ENCODE assay signal across 6 cellular contexts in the genomic region with DNA sequence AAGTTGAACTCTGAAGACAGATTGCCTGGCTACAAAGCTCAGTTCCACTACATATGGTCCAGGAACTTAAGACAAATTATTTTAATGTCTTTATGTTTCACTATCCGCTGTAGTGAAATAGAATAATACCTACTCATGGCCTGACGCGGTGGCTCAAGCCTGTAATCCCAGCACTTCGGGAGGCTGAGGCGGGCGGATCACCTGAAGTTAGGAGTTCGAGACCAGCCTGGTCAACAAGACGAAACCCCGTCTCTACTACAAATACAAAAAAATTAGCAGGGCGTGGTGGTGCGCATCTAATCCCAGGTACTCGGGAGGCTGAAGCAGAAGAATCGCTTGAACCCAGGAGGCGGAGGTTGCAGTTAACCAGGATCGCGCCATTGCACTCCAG. TPM values are rescaled to one million over a fixed set of nuclear protein-coding genes. Genes with fewer than 3 reads are reported as not detected.
A peak's percentile ranks its signal among the peaks of the same experiment; 100 is the strongest.
DNase-seq lines count a peak whose midpoint lies in the region; ATAC-seq and TF ChIP-seq lines count a peak whose summit lies in the region.
"Not testable (repeated sequence)": the region's sequence is repeated elsewhere in the genome, so short reads cannot be mapped to it uniquely, and the experiment has no call there.

No MANE protein-coding gene starts in this region.

- H3K9ac ChIP-seq in BLaER1, result peak overlapping the region; percentile 90
- H3K9ac ChIP-seq in MM.1S (ENCODE audit: low read length), result peak overlapping the region; percentile 72; the same call in 1 of the 2 replicates
- H3K9ac ChIP-seq in skeletal muscle tissue (ENCODE audit: low read depth in 1 of 3, low read length in 3 of 3), result peak overlapping the region; percentile 90 to 93 (median 92)

- H3K4me3 Mint-ChIP-seq in activated naive CD4-positive, alpha-beta T cell treated with anti-CD3 and anti-CD28 coated beads for 36 hours, result peak overlapping the region; percentile 99
- H3K4me3 Mint-ChIP-seq in endothelial cell (ENCODE audit: unreplicated experiment), result peak overlapping the region; percentile 98

- H3K27ac ChIP-seq in BLaER1 (peak overlapping the region; percentile 85), MM.1S (ENCODE audit: low read length) (peak overlapping the region; percentile 68; the same call in 1 of the 2 replicates), lung (ENCODE audit: low read depth in 1 of 2, low read length in 1 of 2) (peak overlapping the region; percentile 76 to 96), skeletal muscle tissue (ENCODE audit: low read depth, low read length) (peak overlapping the region; percentile 84)

- not testable (repeated sequence) for H3K9me3 Mint-ChIP-seq in activated naive CD4-positive, alpha-beta T cell treated with anti-CD3 and anti-CD28 coated beads for 36 hours; endothelial cell (ENCODE audit: unreplicated experiment)

- WGBS in lung, 2 donors, result 96 to 98% methylated on average over 16 of the region's 16 CpGs

- DNase-seq in MM.1S; activated naive CD4-positive, alpha-beta T cell treated with anti-CD3 and anti-CD28 coated beads for 36 hours; endothelial cell (ENCODE audit: low spot score); lung (ENCODE audit: low spot score): not testable (repeated sequence)

- H3K36me3 Mint-ChIP-seq in activated naive CD4-positive, alpha-beta T cell treated with anti-CD3 and anti-CD28 coated beads for 36 hours (ENCODE audit: low read depth), result peaks cover 13% of the 10 kb centered on the region
- H3K36me3 Mint-ChIP-seq in endothelial cell (ENCODE audit: low read depth, unreplicated experiment), result not testable (repeated sequence)

- peak overlapping the region; percentile 89 for H3K27ac Mint-ChIP-seq in activated naive CD4-positive, alpha-beta T cell treated with anti-CD3 and anti-CD28 coated beads for 36 hours
- peak overlapping the region; percentile 96 for H3K27ac Mint-ChIP-seq in endothelial cell (ENCODE audit: unreplicated experiment)

- H3K36me3 ChIP-seq in BLaER1, result peaks cover 25% of the 10 kb centered on the region
- H3K36me3 ChIP-seq in MM.1S (replicated peaks; ENCODE audit: insufficient read depth, low read length); lung (ENCODE audit: control insufficient read depth in 2 of 2, insufficient read depth in 2 of 2, low read length in 2 of 2); skeletal muscle tissue (ENCODE audit: control insufficient read depth in 3 of 3, insufficient read depth in 3 of 3, low read length in 3 of 3): not testable (repeated sequence)

- H3K9me3 ChIP-seq in BLaER1; MM.1S (replicated peaks; ENCODE audit: insufficient read depth, low read length); lung (ENCODE audit: control insufficient read depth in 2 of 2, insufficient read depth in 1 of 2, low read length in 1 of 2); skeletal muscle tissue (ENCODE audit: control insufficient read depth in 3 of 3, low read length in 3 of 3): not testable (repeated sequence)

- not testable (repeated sequence) for H3K27me3 ChIP-seq in BLaER1; MM.1S (replicated peaks; ENCODE audit: insufficient read depth, low read length); lung (ENCODE audit: control insufficient read depth, insufficient read depth); skeletal muscle tissue (ENCODE audit: control insufficient read depth in 3 of 3, insufficient read depth in 3 of 3, low read length in 3 of 3)

- not testable (repeated sequence) for H4K20me1 ChIP-seq in BLaER1; MM.1S (ENCODE audit: insufficient read depth, low read length)

- H3K9me2 ChIP-seq in MM.1S (replicated peaks; ENCODE audit: insufficient read depth, low read length), result not testable (repeated sequence)

- H3K4me1 ChIP-seq in BLaER1, result peaks cover 29% of the 10 kb centered on the region
- H3K4me1 ChIP-seq in MM.1S (ENCODE audit: low read length); lung (ENCODE audit: control insufficient read depth in 2 of 2, insufficient read depth in 2 of 2, low read length in 2 of 2): not testable (repeated sequence)
- H3K4me1 ChIP-seq in skeletal muscle tissue (ENCODE audit: control insufficient read depth in 3 of 3, insufficient read depth in 3 of 3, low read length in 3 of 3), result peaks cover 11 to 15% (median 13%) of the 10 kb centered on the region in 3 donors

- H3K79me2 ChIP-seq in MM.1S (ENCODE audit: low read length), result peaks cover 12% of the 10 kb centered on the region

- not testable (repeated sequence) for H3K27me3 Mint-ChIP-seq in activated naive CD4-positive, alpha-beta T cell treated with anti-CD3 and anti-CD28 coated beads for 36 hours (ENCODE audit: low read depth); endothelial cell (ENCODE audit: unreplicated experiment)

- H3K4me3 ChIP-seq in BLaER1, result peak overlapping the region; percentile 86
- peak overlapping the region; percentile 97 for H3K4me3 ChIP-seq in MM.1S (ENCODE audit: low read length)
- peak overlapping the region; percentile 69 for H3K4me3 ChIP-seq in lung
- H3K4me3 ChIP-seq in skeletal muscle tissue (ENCODE audit: low read length in 3 of 3), result peak overlapping the region; percentile 92 to 97 (median 93)

- CTCF ChIA-PET in activated naive CD4-positive, alpha-beta T cell treated with anti-CD3 and anti-CD28 coated beads for 36 hours (lab: Charles Lee), result interaction anchor here (1.4 kb wide), 1 partner anchor 90 kb away, joined by 3 read pairs; no protein-coding TSS in a partner anchor

- not testable (repeated sequence) for H3F3A ChIP-seq in MM.1S (ENCODE audit: insufficient read depth, low read length)

- peak overlapping the region; percentile 100 for H2AFZ ChIP-seq in MM.1S (ENCODE audit: low read length)

- H3K4me1 Mint-ChIP-seq in activated naive CD4-positive, alpha-beta T cell treated with anti-CD3 and anti-CD28 coated beads for 36 hours (ENCODE audit: low read depth), result peaks cover 18% of the 10 kb centered on the region
- H3K4me1 Mint-ChIP-seq in endothelial cell (ENCODE audit: unreplicated experiment), result peaks cover 13% of the 10 kb centered on the region

- not testable (repeated sequence) for TF ChIP-seq CTCF in MM.1S (IDR thresholded peaks at IDR 0.05; ENCODE audit: low read length); endothelial cell (IDR thresholded peaks at IDR 0.05; ENCODE audit: unreplicated experiment); lung (IDR thresholded peaks at IDR 0.05; ENCODE audit: control extremely low read depth, extremely low read depth)

- intact Hi-C loops in activated naive CD4-positive, alpha-beta T cell treated with anti-CD3 and anti-CD28 coated beads for 36 hours (cut with micrococcal nuclease), result not testable (repeated sequence)

- not testable (repeated sequence) for ATAC-seq in lung (ENCODE audit: insufficient read depth, low FRiP score)

- H3K4me2 ChIP-seq in BLaER1 (peak overlapping the region; percentile 93), MM.1S (ENCODE audit: low read depth, low read length) (peak overlapping the region; percentile 90)

RNA-seq across cellular contexts. Expression of a gene that starts 0.6 kb away (rescaled TPM):
- total RNA-seq in activated naive CD4-positive, alpha-beta T cell treated with anti-CD3 and anti-CD28 coated beads for 36 hours, result 10 to 100 TPM; 90.3 to 96.3 TPM
- 149 TPM for total RNA-seq in endothelial cell (ENCODE audit: unreplicated experiment)
- total RNA-seq in lung, result 100 to 1,000 TPM in 1 of 2 donors, 10 to 100 TPM in 1; 38.0 to 107 TPM
- 100 to 1,000 TPM; 117 to 152 TPM for polyA plus RNA-seq in lung
- total RNA-seq in skeletal muscle tissue, result 47.5 TPM

RNA-seq across cellular contexts. Expression of a gene that starts 23.1 kb away (rescaled TPM):
- total RNA-seq in activated naive CD4-positive, alpha-beta T cell treated with anti-CD3 and anti-CD28 coated beads for 36 hours, result not detected
- total RNA-seq in endothelial cell (ENCODE audit: unreplicated experiment), result not detected
- total RNA-seq in lung, result not detected
- polyA plus RNA-seq in lung, result not detected
- not detected for total RNA-seq in skeletal muscle tissue

RNA-seq across cellular contexts. Expression of a gene that starts 37.0 kb away (rescaled TPM):
- total RNA-seq in activated naive CD4-positive, alpha-beta T cell treated with anti-CD3 and anti-CD28 coated beads for 36 hours, result 10 to 100 TPM; 76.1 to 76.9 TPM
- total RNA-seq in endothelial cell (ENCODE audit: unreplicated experiment) (81.8 TPM), lung (10 to 100 TPM; 54.7 to 63.5 TPM), skeletal muscle tissue (29.2 TPM)
- polyA plus RNA-seq in lung, result 10 to 100 TPM; 29.5 to 57.5 TPM

RNA-seq across cellular contexts. Expression of a gene that starts 51.9 kb away (rescaled TPM):
- under 1 TPM; 0.57 to 0.60 TPM for total RNA-seq in activated naive CD4-positive, alpha-beta T cell treated with anti-CD3 and anti-CD28 coated beads for 36 hours
- total RNA-seq in endothelial cell (ENCODE audit: unreplicated experiment) (298 TPM), lung (10 to 100 TPM in 1 of 2 donors, under 1 TPM in 1; 0.52 to 14.9 TPM), skeletal muscle tissue (4.7 TPM)
- under 1 TPM; 0.06 to 0.10 TPM for polyA plus RNA-seq in lung

RNA-seq across cellular contexts. Expression of a gene that starts 52.7 kb away (rescaled TPM):
- total RNA-seq in activated naive CD4-positive, alpha-beta T cell treated with anti-CD3 and anti-CD28 coated beads for 36 hours, result 100 to 1,000 TPM; 144 to 149 TPM
- total RNA-seq in endothelial cell (ENCODE audit: unreplicated experiment) (36.7 TPM), lung (10 to 100 TPM; 11.3 to 85.3 TPM), skeletal muscle tissue (42.8 TPM)
- 100 to 1,000 TPM; 310 to 344 TPM for polyA plus RNA-seq in lung
